Comparison of ENCODE assay signal across 28 cellular contexts in genomic region chr17:6953689-6954088, GRCh38. TPM values are rescaled to one million over a fixed set of nuclear protein-coding genes. Genes with fewer than 3 reads are reported as not detected.
"Had no signal": no experiment of that assay in that cellular context is flagged by ENCODE, and none has a peak within 500 bp of the region (broad histone marks: within the 10 kb centered on the region; RNA-seq: fewer than 3 reads in every experiment).

No MANE protein-coding gene starts in this region.

- H3K27me3 Mint-ChIP-seq: memory B cell; naive thymus-derived CD4-positive, alpha-beta T cell; stimulated activated memory B cell treated with anti-CD40 and anti-IgM and Interleukin-4, amounts not matched to agents 10 μg/mL and 1 μg/mL and 100 μg/mL, for 72 hours; stimulated activated naive CD8-positive, alpha-beta T cell treated with anti-CD3 and anti-CD28 coated beads, Interleukin-15, amount 100 ng/mL, for 72 hours had no signal

- H3K9me3 ChIP-seq: left ventricle myocardium inferior, mucosa of descending colon, ovary, right atrium auricular region, right lobe of liver, tibial nerve, uterus had no signal

- H3K4me1 Mint-ChIP-seq: memory B cell had no signal

- H3K36me3 Mint-ChIP-seq: natural killer cell treated with Interleukin-12 subunit alpha and Interleukin-12 subunit beta and Interleukin-15 and Interleukin-18, amount 100 ng/mL, for 72 hours; type B pancreatic cell had no signal

- H3K4me3 Mint-ChIP-seq: memory B cell; naive thymus-derived CD4-positive, alpha-beta T cell; natural killer cell treated with Interleukin-12 subunit alpha and Interleukin-12 subunit beta and Interleukin-15 and Interleukin-18, amount 100 ng/mL, for 72 hours; stimulated activated memory B cell treated with anti-CD40 and anti-IgM and Interleukin-4, amounts not matched to agents 10 μg/mL and 1 μg/mL and 100 μg/mL, for 72 hours; stimulated activated naive CD8-positive, alpha-beta T cell treated with anti-CD3 and anti-CD28 coated beads, Interleukin-15, amount 100 ng/mL, for 72 hours; type B pancreatic cell had no signal

- H3K4me3 ChIP-seq: left ventricle myocardium inferior, lung, mucosa of descending colon, ovary, right atrium auricular region, right lobe of liver, smooth muscle cell, tibial nerve, uterus had no signal

- ATAC-seq: mucosa of descending colon; naive thymus-derived CD4-positive, alpha-beta T cell; natural killer cell treated with Interleukin-12 subunit alpha and Interleukin-12 subunit beta and Interleukin-15 and Interleukin-18, amount 100 ng/mL, for 72 hours; right lobe of liver; stimulated activated memory B cell treated with anti-CD40 and anti-IgM and Interleukin-4, amounts not matched to agents 10 μg/mL and 1 μg/mL and 100 μg/mL, for 72 hours; stimulated activated naive CD8-positive, alpha-beta T cell treated with anti-CD3 and anti-CD28 coated beads, Interleukin-15, amount 100 ng/mL, for 72 hours had no signal

- H3K4me2 ChIP-seq: smooth muscle cell had no signal

- H3K27ac ChIP-seq: left ventricle myocardium inferior, ovary, right atrium auricular region, right lobe of liver, tibial nerve, uterus had no signal

- DNase-seq: islet precursor cell; left ventricle myocardium inferior; midbrain; mucosa of descending colon; naive thymus-derived CD4-positive, alpha-beta T cell; ovary; right lobe of liver; stimulated activated CD4-positive, alpha-beta T cell treated with anti-CD3 and anti-CD28 coated beads, Interleukin-1b, Interleukin-23, amount 100 ng/mL, for 48 hours; stimulated activated CD4-positive, alpha-beta T cell treated with anti-CD3 and anti-CD28 coated beads, Interleukin-2, amount 100 ng/mL, for 48 hours; stimulated activated CD4-positive, alpha-beta T cell treated with anti-CD3 and anti-CD28 coated beads, Interleukin-4, amount 100 ng/mL, for 4 hours; stimulated activated CD8-positive, alpha-beta memory T cell treated with anti-CD3 and anti-CD28 coated beads, Interleukin-4, amount 100 ng/mL, for 48 hours; stimulated activated naive CD4-positive, alpha-beta T cell treated with Interleukin-2 at 50 U/mL for 16 hours; stimulated activated naive CD8-positive, alpha-beta T cell treated with anti-CD3 and anti-CD28 coated beads, Interleukin-15, amount 100 ng/mL, for 72 hours; substantia nigra; uterus had no signal

- H3K27ac Mint-ChIP-seq: memory B cell; naive thymus-derived CD4-positive, alpha-beta T cell; natural killer cell treated with Interleukin-12 subunit alpha and Interleukin-12 subunit beta and Interleukin-15 and Interleukin-18, amount 100 ng/mL, for 72 hours; progenitor cell of endocrine pancreas; stimulated activated memory B cell treated with anti-CD40 and anti-IgM and Interleukin-4, amounts not matched to agents 10 μg/mL and 1 μg/mL and 100 μg/mL, for 72 hours; stimulated activated naive CD8-positive, alpha-beta T cell treated with anti-CD3 and anti-CD28 coated beads, Interleukin-15, amount 100 ng/mL, for 72 hours; type B pancreatic cell had no signal

- H3K9me3 Mint-ChIP-seq: natural killer cell treated with Interleukin-12 subunit alpha and Interleukin-12 subunit beta and Interleukin-15 and Interleukin-18, amount 100 ng/mL, for 72 hours; stimulated activated memory B cell treated with anti-CD40 and anti-IgM and Interleukin-4, amounts not matched to agents 10 μg/mL and 1 μg/mL and 100 μg/mL, for 72 hours; stimulated activated naive CD8-positive, alpha-beta T cell treated with anti-CD3 and anti-CD28 coated beads, Interleukin-15, amount 100 ng/mL, for 72 hours; type B pancreatic cell had no signal

- H3K36me3 ChIP-seq: left ventricle myocardium inferior, ovary, right atrium auricular region, right lobe of liver, tibial nerve, uterus had no signal

- H3K4me1 ChIP-seq: right atrium auricular region, right lobe of liver, tibial nerve, uterus had no signal

- H3K27me3 ChIP-seq: ovary, right atrium auricular region, right lobe of liver, tibial nerve, uterus had no signal

RNA-seq across cellular contexts. Expression of gene ALOX12, which starts 42.2 kb away (rescaled TPM):
- total RNA-seq: left ventricle myocardium inferior; myocyte; natural killer cell treated with Interleukin-12 subunit alpha and Interleukin-12 subunit beta and Interleukin-15 and Interleukin-18, amount 100 ng/mL, for 72 hours; progenitor cell of endocrine pancreas; pulmonary artery endothelial cell; renal cortical epithelial cell; skeletal muscle tissue; smooth muscle cell; tibial nerve had no signal
